14 cellular contexts compared by ENCODE assay signal in the genomic region with DNA sequence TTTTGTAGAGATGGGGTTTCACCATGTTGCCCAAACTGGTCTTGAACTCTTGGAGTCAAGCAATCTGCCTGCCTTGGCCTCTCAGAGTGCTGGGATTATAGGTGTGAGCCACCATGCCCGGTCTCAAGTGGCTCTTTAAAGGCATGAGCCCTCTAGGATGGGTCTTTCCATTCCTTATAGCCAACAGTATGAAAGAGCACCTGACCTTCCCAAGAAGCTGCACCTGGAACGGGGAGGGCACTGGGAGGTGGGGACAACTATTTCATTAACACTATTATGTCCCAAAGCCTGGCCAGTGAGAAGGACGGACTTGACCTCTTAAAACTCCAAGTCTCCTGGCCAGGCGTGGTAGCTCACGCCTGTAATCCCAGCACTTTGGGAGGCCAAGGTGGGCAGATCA.
DNase-seq lines count a peak whose midpoint lies in the region; ATAC-seq and TF ChIP-seq lines count a peak whose summit lies in the region.
"Had no signal": no experiment of that assay in that cellular context is flagged by ENCODE, and none has a peak within 500 bp of the region (broad histone marks: within the 10 kb centered on the region; RNA-seq: fewer than 3 reads in every experiment).

No MANE protein-coding gene starts in this region.

- H3K4me1 ChIP-seq in adrenal gland (replicated peaks in 1 of 2) (peaks cover 31 to 43% of the 10 kb centered on the region in 2 donors), gastroesophageal sphincter (peaks cover 3 to 61% (median 35%) of the 10 kb centered on the region in 3 donors)

- DNase-seq in Calu3 = no peak
- no peak for DNase-seq in adrenal gland
- no peak for DNase-seq in AG08396 (ENCODE audit: low spot score)
- DNase-seq in immature natural killer cell = no peak
- no peak for DNase-seq in NCI-H345 treated with DMSO at 0.1 percent for 48 hours (lab: John Stamatoyannopoulos, UW; ENCODE audit: unreplicated experiment)
- DNase-seq: activated naive CD4-positive, alpha-beta T cell; naive thymus-derived CD4-positive, alpha-beta T cell; NCI-H146; NCI-H82; transverse colon had no signal

- BruUV-seq in Calu3 (replicated peaks; lab: Mats Ljungman, UMichigan) = no TSS peak

- H3K27ac ChIP-seq in adrenal gland (peak overlapping the region in 4 of 5 donors; percentile 76 to 97 (median 88)), gastroesophageal sphincter (peak overlapping the region in 3 of 4 donors; percentile 73 to 88 (median 82)), skin epidermis (peak overlapping the region in 15 of 21 experiments; percentile 56 to 95 (median 85))

- no peak for TF ChIP-seq POLR2A in adrenal gland (IDR thresholded peaks at IDR 0.05)
- no peak for TF ChIP-seq POLR2A in gastroesophageal sphincter (IDR thresholded peaks at IDR 0.05)

- no peaks in the 10 kb centered on the region for H3K36me3 ChIP-seq in adrenal gland (replicated peaks in 1 of 2)
- no peaks in the 10 kb centered on the region for H3K36me3 ChIP-seq in gastroesophageal sphincter
- H3K36me3 ChIP-seq: transverse colon had no signal

- ATAC-seq in gastroesophageal sphincter (no peak), HG03354 (IDR thresholded peaks at IDR 0.05; ENCODE audit: poor library complexity, severe bottlenecking, unreplicated experiment) (no peak)
- ATAC-seq: naive thymus-derived CD4-positive, alpha-beta T cell had no signal

- intact Hi-C loops in Calu3 (cut with micrococcal nuclease; ENCODE audit: unreplicated experiment) = no loop called here
- intact Hi-C loops in adrenal gland (cut with DNase I) = no loop called here

- H3K9me3 Mint-ChIP-seq in Calu3 (ENCODE audit: low read depth, unreplicated experiment) (no peaks in the 10 kb centered on the region), immature natural killer cell (no peaks in the 10 kb centered on the region)
- H3K9me3 Mint-ChIP-seq: naive thymus-derived CD4-positive, alpha-beta T cell had no signal

- H3K4me3 ChIP-seq in adrenal gland = no peak overlapping the region
- no peak overlapping the region for H3K4me3 ChIP-seq in gastroesophageal sphincter
- H3K4me3 ChIP-seq in skin epidermis = no peak overlapping the region
- H3K4me3 ChIP-seq: transverse colon had no signal

- 92 to 96% (median 94%) methylated on average over 4 to 5 of the region's 5 CpGs for WGBS in adrenal gland, 4 donors
- 90 to 100% methylated on average over 2 to 3 of the region's 5 CpGs for WGBS in gastroesophageal sphincter (ENCODE audit: low coverage in 1 of 2), 2 donors

- H3K27me3 Mint-ChIP-seq in Calu3 (ENCODE audit: unreplicated experiment) (no peaks in the 10 kb centered on the region), immature natural killer cell (ENCODE audit: low read depth in 3 of 3) (peaks cover 0 to 4% (median 0%) of the 10 kb centered on the region in 3 donors)
- H3K27me3 Mint-ChIP-seq: naive thymus-derived CD4-positive, alpha-beta T cell had no signal

- CTCF ChIA-PET in Calu3 (lab: Charles Lee) = no interaction called here

- peaks cover 6% of the 10 kb centered on the region for H3K36me3 Mint-ChIP-seq in Calu3 (ENCODE audit: insufficient read depth, unreplicated experiment)
- H3K36me3 Mint-ChIP-seq in immature natural killer cell = no peaks in the 10 kb centered on the region

- H3K4me3 Mint-ChIP-seq in Calu3 (ENCODE audit: low read depth, unreplicated experiment) (no peak overlapping the region), immature natural killer cell (no peak overlapping the region)
- H3K4me3 Mint-ChIP-seq: naive thymus-derived CD4-positive, alpha-beta T cell had no signal

- peaks cover 45% of the 10 kb centered on the region for H3K4me1 Mint-ChIP-seq in Calu3 (ENCODE audit: low read depth, unreplicated experiment)
- peaks cover 0 to 4% of the 10 kb centered on the region in 2 donors for H3K4me1 Mint-ChIP-seq in immature natural killer cell

- H3K27me3 ChIP-seq in adrenal gland = no peaks in the 10 kb centered on the region
- H3K27me3 ChIP-seq in gastroesophageal sphincter = no peaks in the 10 kb centered on the region
- H3K27me3 ChIP-seq: transverse colon had no signal

- no peak for TF ChIP-seq EP300 in gastroesophageal sphincter (IDR thresholded peaks at IDR 0.05)

- no peaks in the 10 kb centered on the region for H3K9me3 ChIP-seq in adrenal gland (replicated peaks in 1 of 3)
- H3K9me3 ChIP-seq in gastroesophageal sphincter = no peaks in the 10 kb centered on the region
- H3K9me3 ChIP-seq: transverse colon had no signal

- TF ChIP-seq CTCF in Calu3 (IDR thresholded peaks at IDR 0.05; ENCODE audit: unreplicated experiment) (no peak), adrenal gland (IDR thresholded peaks at IDR 0.05) (no peak), gastroesophageal sphincter (IDR thresholded peaks at IDR 0.05) (no peak)

- H3K27ac Mint-ChIP-seq in Calu3 (ENCODE audit: unreplicated experiment) (peak overlapping the region; percentile 95), immature natural killer cell (no peak overlapping the region)
- H3K27ac Mint-ChIP-seq: progenitor cell of endocrine pancreas had no signal
